1 cellular context compared by ENCODE assay signal in genomic region chr16:88784074-88784855, GRCh38.
A peak's percentile ranks its signal among the peaks of the same experiment; 100 is the strongest.
TF ChIP-seq lines count a peak whose summit lies in the region.

No MANE protein-coding gene starts in this region.

TF ChIP-seq in HepG2, 621 proteins besides CTCF, POLR2A, EP300 and RAD21 (continued from another document):
- no peak for TF ChIP-seq ZNF512 (CRISPR knock-in tag; IDR thresholded peaks at IDR 0.05)
- no peak for TF ChIP-seq CC2D1A (CRISPR knock-in tag; IDR thresholded peaks at IDR 0.05)
- no peak for TF ChIP-seq SCMH1 (CRISPR knock-in tag; IDR thresholded peaks at IDR 0.05; ENCODE audit: borderline replicate concordance)
- no peak for TF ChIP-seq ZFP1 (CRISPR knock-in tag; IDR thresholded peaks at IDR 0.05)
- no peak for TF ChIP-seq ATF7 (IDR thresholded peaks at IDR 0.05)
- TF ChIP-seq ATF7 (CRISPR knock-in tag; IDR thresholded peaks at IDR 0.05), result no peak
- TF ChIP-seq ZNF275 (CRISPR knock-in tag; IDR thresholded peaks at IDR 0.05; ENCODE audit: borderline replicate concordance), result no peak; the same call in 1 of the 2 replicates
- peak; percentile 53 for TF ChIP-seq AGO2 (optimal IDR thresholded peaks at IDR 0.05; ENCODE audit: low read depth, low read length)
- TF ChIP-seq ISL2 (CRISPR knock-in tag; IDR thresholded peaks at IDR 0.05), result no peak
- no peak for TF ChIP-seq CHD4 (IDR thresholded peaks at IDR 0.05; ENCODE audit: borderline replicate concordance, low read length)
- TF ChIP-seq FOSL1 (CRISPR knock-in tag; IDR thresholded peaks at IDR 0.05; ENCODE audit: borderline replicate concordance), result no peak
- no peak for TF ChIP-seq U2AF1 (optimal IDR thresholded peaks at IDR 0.05; ENCODE audit: low read depth, low read length)
- no peak for TF ChIP-seq ZNF749 (CRISPR knock-in tag; IDR thresholded peaks at IDR 0.05; ENCODE audit: borderline replicate concordance)
- peak; percentile 79 for TF ChIP-seq ZNF446 (CRISPR knock-in tag; IDR thresholded peaks at IDR 0.05)
- TF ChIP-seq GABPB1 (CRISPR knock-in tag; IDR thresholded peaks at IDR 0.05), result peak; percentile 46; the same call in 1 of the 2 replicates
- no peak for TF ChIP-seq SOX13 (IDR thresholded peaks at IDR 0.05)
- no peak for TF ChIP-seq SOX13 (CRISPR knock-in tag; conservative IDR thresholded peaks at IDR 0.05 in 1 of 2, IDR thresholded peaks at IDR 0.05 in 1 of 2)
- no peak for TF ChIP-seq ZNF556 (CRISPR knock-in tag; IDR thresholded peaks at IDR 0.05; ENCODE audit: borderline replicate concordance)
- no peak for TF ChIP-seq SP4 (CRISPR knock-in tag; IDR thresholded peaks at IDR 0.05)
- TF ChIP-seq ZSCAN22 (CRISPR knock-in tag; IDR thresholded peaks at IDR 0.05), result no peak
- peak; percentile 90; the same call in 1 of the 2 replicates for TF ChIP-seq THAP8 (CRISPR knock-in tag; IDR thresholded peaks at IDR 0.05; ENCODE audit: borderline replicate concordance)
- TF ChIP-seq NCOA2 (CRISPR knock-in tag; IDR thresholded peaks at IDR 0.05), result no peak
- no peak for TF ChIP-seq KDM6A (CRISPR knock-in tag; IDR thresholded peaks at IDR 0.05; ENCODE audit: low read depth)
- TF ChIP-seq ZNF597 (CRISPR knock-in tag; IDR thresholded peaks at IDR 0.05), result no peak
- TF ChIP-seq GPN1 (CRISPR knock-in tag; IDR thresholded peaks at IDR 0.05; ENCODE audit: borderline replicate concordance), result no peak
- TF ChIP-seq MEF2D (CRISPR knock-in tag; IDR thresholded peaks at IDR 0.05), result no peak
- TF ChIP-seq TMF1 (CRISPR knock-in tag; IDR thresholded peaks at IDR 0.05; ENCODE audit: low read depth), result peak; percentile 74; the same call in 1 of the 2 replicates
- TF ChIP-seq TEAD2 (CRISPR knock-in tag; IDR thresholded peaks at IDR 0.05), result no peak
- no peak for TF ChIP-seq ZNF83 (CRISPR knock-in tag; IDR thresholded peaks at IDR 0.05; ENCODE audit: borderline replicate concordance)
- no peak for TF ChIP-seq ZMAT5 (CRISPR knock-in tag; IDR thresholded peaks at IDR 0.05; ENCODE audit: borderline replicate concordance, low read depth)
- no peak for TF ChIP-seq ZNF670 (CRISPR knock-in tag; IDR thresholded peaks at IDR 0.05; ENCODE audit: borderline replicate concordance)
- TF ChIP-seq ZBTB7A (CRISPR knock-in tag; IDR thresholded peaks at IDR 0.05), result no peak
- no peak for TF ChIP-seq NRL (CRISPR knock-in tag; IDR thresholded peaks at IDR 0.05; ENCODE audit: borderline replicate concordance)
- TF ChIP-seq ZNF564 (CRISPR knock-in tag; IDR thresholded peaks at IDR 0.05), result no peak
- no peak for TF ChIP-seq ZNF160 (CRISPR knock-in tag; IDR thresholded peaks at IDR 0.05)
- TF ChIP-seq CSRNP1 (CRISPR knock-in tag; IDR thresholded peaks at IDR 0.05), result no peak
- TF ChIP-seq ZNF441 (CRISPR knock-in tag; IDR thresholded peaks at IDR 0.05; ENCODE audit: borderline replicate concordance), result no peak
- no peak for TF ChIP-seq E2F2 (CRISPR knock-in tag; IDR thresholded peaks at IDR 0.05; ENCODE audit: borderline replicate concordance)
- no peak for TF ChIP-seq ZNF414 (CRISPR knock-in tag; IDR thresholded peaks at IDR 0.05)
